Comparison of ENCODE assay signal across 8 cellular contexts in genomic region chr10:44864637-44865288, GRCh38. TPM values are rescaled to one million over a fixed set of nuclear protein-coding genes. Genes with fewer than 3 reads are reported as not detected.
DNase-seq lines count a peak whose midpoint lies in the region; ATAC-seq, FAIRE-seq and TF ChIP-seq lines count a peak whose summit lies in the region.

No MANE protein-coding gene starts in this region.

- peak; percentile 68 for FAIRE-seq in keratinocyte (lab: Jason Lieb, UNC)

- peak overlapping the region; percentile 0 for H3K9ac ChIP-seq in keratinocyte (ENCODE audit: control insufficient read depth, extremely low read depth, insufficient read depth, low read length)

- peak overlapping the region; percentile 82 for H3K4me3 Mint-ChIP-seq in central memory CD8-positive, alpha-beta T cell

- H3K36me3 ChIP-seq in keratinocyte (ENCODE audit: control insufficient read depth in 2 of 2, extremely low read depth in 1 of 2, insufficient read depth in 2 of 2, low read length in 2 of 2), result no peaks in the 10 kb centered on the region

- H3K27me3 ChIP-seq in keratinocyte (ENCODE audit: control insufficient read depth, extremely low read depth, insufficient read depth, low read length), result peaks cover 27% of the 10 kb centered on the region

- DNase-seq in A172 (ENCODE audit: low spot score), result peak; percentile 82
- DNase-seq in NCI-H2171 (lab: John Stamatoyannopoulos, UW), result peak; percentile 45
- peak; percentile 62 to 77 for DNase-seq in central memory CD8-positive, alpha-beta T cell (ENCODE audit: low spot score in 2 of 2)
- DNase-seq in keratinocyte (ENCODE audit: low read depth, low spot score), result no peak
- peak; percentile 90 for DNase-seq in stimulated activated CD4-positive, alpha-beta T cell treated with anti-CD3 and anti-CD28 coated beads, Interleukin-12 subunit alpha, Interleukin-12 subunit beta, amount 100 ng/mL, for 4 hours

- H3K4me1 ChIP-seq in keratinocyte (ENCODE audit: control insufficient read depth, extremely low read depth, insufficient read depth, low read length), result peaks cover 4% of the 10 kb centered on the region

- TF ChIP-seq CTCF in keratinocyte (optimal IDR thresholded peaks at IDR 0.05 in 1 of 3, IDR thresholded peaks at IDR 0.05 in 1 of 3, conservative IDR thresholded peaks at IDR 0.05 in 1 of 3; ENCODE audit: extremely low read depth in 1 of 3, insufficient read depth in 2 of 3, low read length in 3 of 3), result peak; percentile 76 to 97 (median 85)

- no peaks in the 10 kb centered on the region for H4K20me1 ChIP-seq in keratinocyte (ENCODE audit: control insufficient read depth, extremely low read depth, insufficient read depth, low read length)

- H3K9me3 Mint-ChIP-seq in central memory CD8-positive, alpha-beta T cell, result no peaks in the 10 kb centered on the region

- H3K36me3 Mint-ChIP-seq in central memory CD8-positive, alpha-beta T cell (ENCODE audit: insufficient read depth), result peaks cover 1% of the 10 kb centered on the region

- H3K9me3 ChIP-seq in keratinocyte (ENCODE audit: control insufficient read depth, low read depth, low read length), result no peaks in the 10 kb centered on the region

- peak overlapping the region; percentile 41 to 60 (median 44) for H3K4me3 ChIP-seq in keratinocyte (ENCODE audit: control insufficient read depth in 2 of 3, extremely low read depth in 1 of 3, insufficient read depth in 2 of 3, low read depth in 1 of 3, low read length in 3 of 3)

- dilution Hi-C loops in keratinocyte (cut with MboI; ENCODE audit: extremely low pct_ligation_motif_present, low sequenced_read_pairs), result no loop called here

- peak overlapping the region; percentile 85 for H3K4me2 ChIP-seq in keratinocyte (ENCODE audit: control insufficient read depth, extremely low read depth, insufficient read depth, low read depth, low read length)

- H3K27ac ChIP-seq in keratinocyte (ENCODE audit: control insufficient read depth, insufficient read depth, low read length), result no peak overlapping the region

- no peak overlapping the region for H3K27ac Mint-ChIP-seq in central memory CD8-positive, alpha-beta T cell (ENCODE audit: low read depth)

- peak overlapping the region; percentile 98 for H2AFZ ChIP-seq in keratinocyte (ENCODE audit: control insufficient read depth, low read length)

- H3K9me1 ChIP-seq in keratinocyte (ENCODE audit: control insufficient read depth, extremely low read depth, insufficient read depth, low read length), result no peaks in the 10 kb centered on the region

- H3K4me1 Mint-ChIP-seq in central memory CD8-positive, alpha-beta T cell, result peaks cover 14% of the 10 kb centered on the region

- H3K79me2 ChIP-seq in keratinocyte (ENCODE audit: control insufficient read depth, insufficient read depth, low read length), result no peaks in the 10 kb centered on the region

- peak; percentile 94 for ATAC-seq in GM18511 (IDR thresholded peaks at IDR 0.05; ENCODE audit: unreplicated experiment)
- ATAC-seq in HG03066 (IDR thresholded peaks at IDR 0.05; ENCODE audit: low read depth, unreplicated experiment), result peak; percentile 89
- ATAC-seq in activated CD4-positive, CD25-positive, alpha-beta regulatory T cell treated with anti-CD3 and anti-CD28 coated beads, Interleukin-2, amount 50 U/mL, for 24 hours, result peak; percentile 84 to 88
- peak; percentile 74 for ATAC-seq in central memory CD8-positive, alpha-beta T cell (replicated peaks; ENCODE audit: extremely low read depth, poor library complexity, severe bottlenecking)

- H3K27me3 Mint-ChIP-seq in central memory CD8-positive, alpha-beta T cell, result peaks cover 79% of the 10 kb centered on the region

RNA-seq across cellular contexts. Expression of gene TMEM72, which starts 46.4 kb away (rescaled TPM):
- total RNA-seq in A172 (2014; rRNA removed; shearing (Covaris generic)), result not detected in 2 replicates
- polyA plus RNA-seq in keratinocyte, result not detected in 3 replicates
- polyA plus RNA-seq in keratinocyte (2011; ENCODE audit: low read depth), result not detected
- not detected in 2 replicates for polyA plus RNA-seq in keratinocyte (2011; cell fraction: cytosol; rRNA removed)
- not detected in 2 replicates for polyA plus RNA-seq in keratinocyte (2011; cell fraction: nucleus; rRNA removed)
- not detected in 2 replicates for polyA plus RNA-seq in keratinocyte (2012; ENCODE audit: low replicate concordance)
- not detected in 3 replicates for polyA minus RNA-seq in keratinocyte
- not detected for polyA minus RNA-seq in keratinocyte (2011; cell fraction: cytosol; rRNA and poly(A)+ RNA removed)
- polyA minus RNA-seq in keratinocyte (2011; cell fraction: nucleus; rRNA and poly(A)+ RNA removed), result not detected in 2 replicates
